ENCODE assay signal across 1 cellular context in genomic region chr7:102424787-102425218, GRCh38.
TF ChIP-seq lines count a peak whose summit lies in the region.

No MANE protein-coding gene starts in this region.

TF ChIP-seq in H1, 55 proteins besides CTCF, POLR2A, EP300 and RAD21:
- no peak for TF ChIP-seq SP2 (IDR thresholded peaks at IDR 0.05; ENCODE audit: low read length)
- TF ChIP-seq RXRA (IDR thresholded peaks at IDR 0.05; ENCODE audit: insufficient read depth, low read depth, low read length), result no peak
- TF ChIP-seq RFX5 (IDR thresholded peaks at IDR 0.05; ENCODE audit: borderline replicate concordance, low read depth, low read length), result no peak
- TF ChIP-seq KDM5A (IDR thresholded peaks at IDR 0.05; ENCODE audit: low read length), result no peak
- no peak for TF ChIP-seq CBX5 (IDR thresholded peaks at IDR 0.05; ENCODE audit: low read depth, low read length)
- no peak for TF ChIP-seq USF2 (IDR thresholded peaks at IDR 0.05; ENCODE audit: low read length)
- no peak for TF ChIP-seq ATF3 (IDR thresholded peaks at IDR 0.05; ENCODE audit: insufficient read depth, low read depth, low read length)
- no peak for TF ChIP-seq RBBP5 (IDR thresholded peaks at IDR 0.05; ENCODE audit: borderline replicate concordance, low read depth, low read length)
- TF ChIP-seq TAF7 (optimal IDR thresholded peaks at IDR 0.05; ENCODE audit: borderline replicate concordance, low read depth, low read length), result no peak
- TF ChIP-seq MAFK (IDR thresholded peaks at IDR 0.05; ENCODE audit: low read depth, low read length), result no peak
- no peak for TF ChIP-seq GTF2F1 (IDR thresholded peaks at IDR 0.05; ENCODE audit: borderline replicate concordance, low read depth, low read length)
